ENCODE assay signal across 10 cellular contexts in the genomic region with DNA sequence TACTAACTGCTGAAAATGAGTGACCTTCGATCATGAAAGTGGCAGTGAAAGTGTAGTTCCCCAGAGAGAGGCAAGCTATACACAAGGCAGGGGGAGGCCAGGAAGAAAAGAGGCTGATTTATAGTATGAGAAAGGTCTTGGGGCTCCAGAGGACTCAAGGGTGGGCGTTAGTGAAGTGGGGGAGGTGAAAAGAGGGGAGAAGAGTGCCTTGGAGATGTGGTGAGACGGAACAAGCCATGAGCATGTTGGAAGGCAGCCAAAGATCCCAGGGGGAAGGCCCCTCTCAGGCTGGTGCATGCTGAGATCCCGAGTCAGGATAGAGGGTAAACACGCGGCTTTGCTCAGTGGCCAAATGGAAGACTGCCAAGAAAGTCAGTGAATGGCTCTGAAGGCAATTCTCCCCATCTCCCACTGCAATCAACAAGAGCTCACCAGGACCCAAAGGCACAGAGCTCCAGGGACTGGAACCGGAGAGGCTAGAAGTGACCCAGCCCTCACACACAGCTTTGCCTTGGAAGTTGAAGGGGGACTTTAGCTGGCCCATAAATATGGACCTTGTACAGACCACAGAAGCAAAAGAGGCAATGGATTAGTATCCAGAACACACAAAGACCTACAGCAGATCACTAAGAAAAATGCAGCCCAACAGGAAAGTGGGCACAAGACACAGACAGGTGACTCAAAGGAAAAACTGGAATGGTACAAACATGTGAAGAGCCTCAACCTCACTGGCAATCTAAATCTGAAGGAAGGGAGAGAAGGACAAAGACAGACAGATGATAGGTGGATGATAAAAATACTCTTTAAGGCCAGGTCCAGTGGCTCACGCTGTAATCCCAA. TPM values are rescaled to one million over a fixed set of nuclear protein-coding genes. Genes with fewer than 3 reads are reported as not detected.
DNase-seq lines count a peak whose midpoint lies in the region; FAIRE-seq and TF ChIP-seq lines count a peak whose summit lies in the region.
"Had no signal": no experiment of that assay in that cellular context is flagged by ENCODE, and none has a peak within 500 bp of the region (broad histone marks: within the 10 kb centered on the region; RNA-seq: fewer than 3 reads in every experiment).

No MANE protein-coding gene starts in this region.

- peaks cover 8% of the 10 kb centered on the region for H3K27me3 Mint-ChIP-seq in nephron (ENCODE audit: low read depth)

- H3K9me3 ChIP-seq in breast epithelium = no peaks in the 10 kb centered on the region
- no peaks in the 10 kb centered on the region for H3K9me3 ChIP-seq in effector memory CD4-positive, alpha-beta T cell (ENCODE audit: control insufficient read depth, low read length)
- H3K9me3 ChIP-seq: heart right ventricle had no signal

- peak; percentile 99 for DNase-seq in DMS79 treated with DMSO at 0.1 percent for 48 hours (lab: John Stamatoyannopoulos, UW)
- peak; percentile 94 for DNase-seq in NCI-H2171 treated with DMSO at 0.1 percent for 48 hours (lab: John Stamatoyannopoulos, UW)
- DNase-seq in breast epithelium (ENCODE audit: low spot score in 2 of 2) = peak; percentile 54 to 80
- DNase-seq in hippocampal formation (lab: John Stamatoyannopoulos, UW) = no peak
- DNase-seq in D721Med (ENCODE audit: insufficient read length, low spot score) = no peak
- DNase-seq in effector memory CD4-positive, alpha-beta T cell = no peak
- no peak for DNase-seq in KG1 (lab: John Stamatoyannopoulos, UW)
- DNase-seq: activated CD4-positive, CD25-positive, alpha-beta regulatory T cell treated with anti-CD3 and anti-CD28 coated beads, Interleukin-2, amount 50 U/mL, for 72 hours had no signal

- peaks cover 4% of the 10 kb centered on the region for H3K9me3 Mint-ChIP-seq in nephron

- peaks cover 3 to 4% of the 10 kb centered on the region in 2 donors for H3K4me1 ChIP-seq in breast epithelium
- H3K4me1 ChIP-seq in effector memory CD4-positive, alpha-beta T cell (ENCODE audit: control insufficient read depth, insufficient read depth, low read length, poor library complexity, severe bottlenecking) = no peaks in the 10 kb centered on the region

- peaks cover 34% of the 10 kb centered on the region for H3K4me1 Mint-ChIP-seq in nephron

- peak overlapping the region; percentile 69 to 77 for H3K27ac ChIP-seq in breast epithelium
- H3K27ac ChIP-seq in effector memory CD4-positive, alpha-beta T cell (ENCODE audit: insufficient read depth, low read length, poor library complexity, severe bottlenecking) = no peak overlapping the region
- H3K27ac ChIP-seq: heart right ventricle had no signal

- H3K27me3 ChIP-seq in breast epithelium = no peaks in the 10 kb centered on the region
- no peaks in the 10 kb centered on the region for H3K27me3 ChIP-seq in effector memory CD4-positive, alpha-beta T cell (replicated peaks; ENCODE audit: control insufficient read depth, insufficient read depth, low read length, poor library complexity, severe bottlenecking)
- H3K27me3 ChIP-seq: heart right ventricle had no signal

- H3K36me3 ChIP-seq in breast epithelium = no peaks in the 10 kb centered on the region
- no peaks in the 10 kb centered on the region for H3K36me3 ChIP-seq in effector memory CD4-positive, alpha-beta T cell (ENCODE audit: control insufficient read depth, insufficient read depth, low read length)
- H3K36me3 ChIP-seq: heart right ventricle had no signal

- TF ChIP-seq CTCF in breast epithelium (IDR thresholded peaks at IDR 0.05) = no peak
- TF ChIP-seq CTCF in nephron (IDR thresholded peaks at IDR 0.05; ENCODE audit: unreplicated experiment in 3 of 3) = no peak
- no peak for TF ChIP-seq CTCF in D721Med (IDR thresholded peaks at IDR 0.05; ENCODE audit: insufficient read depth, missing control alignments)

- H3K4me3 Mint-ChIP-seq in nephron = peak overlapping the region in 2 of 3 experiments; percentile 14 to 21

- intact Hi-C loops in breast epithelium (cut with DNase I; ENCODE audit: low total_unique reads) = loop anchor here (2.0 kb wide), 1 partner anchor 13 kb away; no protein-coding TSS in a partner anchor

- TF ChIP-seq POLR2A in breast epithelium (IDR thresholded peaks at IDR 0.05) = no peak

- no peaks in the 10 kb centered on the region for H3K36me3 Mint-ChIP-seq in nephron (ENCODE audit: low read depth)

- no peak overlapping the region for H3K4me3 ChIP-seq in breast epithelium
- no peak overlapping the region for H3K4me3 ChIP-seq in effector memory CD4-positive, alpha-beta T cell (ENCODE audit: insufficient read depth, low read depth, low read length, poor library complexity, severe bottlenecking)
- H3K4me3 ChIP-seq: heart right ventricle had no signal

- no peak for FAIRE-seq in D721Med (lab: Jason Lieb, UNC)

- peak overlapping the region; percentile 77 to 92 (median 90) for H3K27ac Mint-ChIP-seq in nephron

RNA-seq across cellular contexts. Expression of a gene that starts 49.6 kb away (rescaled TPM):
- total RNA-seq in breast epithelium = 1 to 10 TPM in 2 of 3 donors, under 1 TPM in 1; 0.32 to 1.8 (median 1.3) TPM

RNA-seq across cellular contexts. Expression of a gene that starts 49.6 kb away (rescaled TPM):
- total RNA-seq in breast epithelium = 10 to 100 TPM; 17.1 to 22.6 (median 22.1) TPM

Comparison
In these comparisons a context has a peak if more than half of its experiments do, and no peak if none do; other contexts are left out.
1. DNase-seq: peak in DMS79 treated with DMSO at 0.1 percent for 48 hours (single experiment), NCI-H2171 treated with DMSO at 0.1 percent for 48 hours (single experiment) and breast epithelium (2 of 2); none in hippocampal formation (0 of 2), D721Med (single experiment), effector memory CD4-positive, alpha-beta T cell (0 of 3) and KG1 (single experiment).